22 cellular contexts compared by ENCODE assay signal in the genomic region with DNA sequence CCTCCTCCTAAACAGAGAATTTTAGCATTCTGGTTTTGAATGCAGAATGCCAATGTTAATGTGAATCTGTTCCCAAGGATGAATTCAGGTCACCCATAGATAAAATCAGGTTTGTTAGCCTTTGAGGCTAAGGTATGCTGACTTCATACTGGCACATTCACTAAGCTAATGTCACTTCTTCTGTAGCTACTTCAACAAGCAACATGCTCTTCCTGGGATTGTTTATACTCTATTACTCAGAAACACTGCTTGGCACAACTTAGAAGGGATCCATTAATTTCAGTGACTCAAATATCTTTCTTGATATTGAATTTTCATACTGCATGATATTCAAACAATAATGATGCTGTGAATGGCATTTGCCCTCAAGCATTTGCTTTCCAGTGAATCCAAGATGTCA.
"Had no signal": no experiment of that assay in that cellular context is flagged by ENCODE, and none has a peak within 500 bp of the region (broad histone marks: within the 10 kb centered on the region; RNA-seq: fewer than 3 reads in every experiment).

No MANE protein-coding gene starts in this region.

- DNase-seq: dermis blood vessel endothelial cell; dorsolateral prefrontal cortex; effector CD4-positive, alpha-beta T cell; effector memory CD4-positive, alpha-beta T cell; foreskin keratinocyte; heart left ventricle; hypothalamus; immature natural killer cell; islet precursor cell; kidney; kidney glomerular epithelial cell; left cardiac atrium; left lung; left ventricle myocardium superior; lower lobe of right lung; mesenchymal stem cell; midbrain; naive thymus-derived CD4-positive, alpha-beta T cell had no signal

- H3K4me2 ChIP-seq: hepatocyte had no signal

- H3K36me3 Mint-ChIP-seq: immature natural killer cell had no signal

- H3K4me3 ChIP-seq: coronary artery, dorsolateral prefrontal cortex, esophagus muscularis mucosa, gastroesophageal sphincter, heart left ventricle, hepatocyte, left lung, lower lobe of right lung had no signal

- H3K4me3 Mint-ChIP-seq: immature natural killer cell; naive thymus-derived CD4-positive, alpha-beta T cell had no signal

- H3K36me3 ChIP-seq: esophagus muscularis mucosa, gastroesophageal sphincter, heart left ventricle, left lung, lower lobe of right lung had no signal

- H3K4me1 ChIP-seq: esophagus muscularis mucosa, foreskin keratinocyte, gastroesophageal sphincter, heart left ventricle, left lung, lower lobe of right lung had no signal

- H3K4me1 Mint-ChIP-seq: immature natural killer cell; naive thymus-derived CD4-positive, alpha-beta T cell had no signal

- H2AFZ ChIP-seq: hepatocyte had no signal

- H3K79me2 ChIP-seq: hepatocyte had no signal

- H3K27ac Mint-ChIP-seq: immature natural killer cell; naive thymus-derived CD4-positive, alpha-beta T cell had no signal

- H3K27me3 ChIP-seq: esophagus muscularis mucosa, foreskin keratinocyte, gastroesophageal sphincter, heart left ventricle, hepatocyte, left lung had no signal

- H3K9me3 ChIP-seq: esophagus muscularis mucosa, gastroesophageal sphincter, heart left ventricle, lower lobe of right lung had no signal

- H3K27ac ChIP-seq: coronary artery, dorsolateral prefrontal cortex, esophagus muscularis mucosa, foreskin keratinocyte, gastroesophageal sphincter, heart left ventricle, hepatocyte, left lung, lower lobe of right lung had no signal
